Comparison of ENCODE assay signal across 9 cellular contexts in the genomic region with DNA sequence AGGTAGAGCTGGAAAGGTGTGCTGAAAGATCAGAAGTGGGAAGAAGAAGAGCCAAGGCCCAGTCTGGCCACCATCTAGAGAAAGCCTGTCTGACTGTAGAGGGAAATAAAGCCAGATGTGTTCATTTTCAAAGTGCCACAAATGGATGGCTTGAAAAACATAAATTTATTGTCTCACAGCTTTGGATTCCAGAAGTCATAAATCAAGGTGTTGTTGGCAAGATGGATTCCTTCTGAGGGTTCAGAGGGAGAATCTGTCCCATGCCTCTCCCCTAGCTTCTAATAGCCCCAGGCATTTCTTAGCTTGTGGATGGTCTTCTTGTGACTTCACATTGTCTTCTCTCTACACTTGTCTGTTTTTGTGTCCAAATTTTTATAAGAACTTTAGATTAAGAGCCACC. TPM values are rescaled to one million over a fixed set of nuclear protein-coding genes. Genes with fewer than 3 reads are reported as not detected.
"Had no signal": no experiment of that assay in that cellular context is flagged by ENCODE, and none has a peak within 500 bp of the region (broad histone marks: within the 10 kb centered on the region; RNA-seq: fewer than 3 reads in every experiment).

No MANE protein-coding gene starts in this region.

- H3K4me3 Mint-ChIP-seq: GM23338, H9 had no signal

- H3K27ac Mint-ChIP-seq: GM23338, H9 had no signal

- H3K4me3 ChIP-seq: GM23338 had no signal

- H3K9me3 Mint-ChIP-seq: GM23338, H9 had no signal

- H3K4me2 ChIP-seq: GM23338 had no signal

- ATAC-seq: GM23338 had no signal

- FAIRE-seq: H1, H54 had no signal

- H3K4me1 Mint-ChIP-seq: GM23338, H9 had no signal

- DNase-seq: H9, HCEC 1CT, IMR-90, KBM-7 had no signal

- H3K27ac ChIP-seq: HL-60 had no signal

RNA-seq across cellular contexts. Expression of gene GRXCR2, which starts 31.5 kb away (rescaled TPM):
- total RNA-seq: GM23338, H1, H9, HT1080, IMR-90 had no signal
- polyA plus RNA-seq: GM23338, H1, IMR-90 had no signal
